ENCODE assay signal across 21 cellular contexts in genomic region chr15:100885116-100885515, GRCh38. TPM values are rescaled to one million over a fixed set of nuclear protein-coding genes. Genes with fewer than 3 reads are reported as not detected.
DNase-seq lines count a peak whose midpoint lies in the region; ATAC-seq and TF ChIP-seq lines count a peak whose summit lies in the region.
"Had no signal": no experiment of that assay in that cellular context is flagged by ENCODE, and none has a peak within 500 bp of the region (broad histone marks: within the 10 kb centered on the region; RNA-seq: fewer than 3 reads in every experiment).

No MANE protein-coding gene starts in this region.

- H3K4me1 Mint-ChIP-seq in Calu3 (ENCODE audit: low read depth, unreplicated experiment): peaks cover 50% of the 10 kb centered on the region
- H3K4me1 Mint-ChIP-seq in CD4-positive, alpha-beta T cell (ENCODE audit: low read depth): no peaks in the 10 kb centered on the region
- peaks cover 5 to 9% of the 10 kb centered on the region in 2 donors for H3K4me1 Mint-ChIP-seq in stimulated activated naive B cell treated with anti-CD40 and anti-IgM and Interleukin-4, amounts not matched to agents 10 μg/mL and 1 μg/mL and 100 μg/mL, for 72 hours

- H2AFZ ChIP-seq in PC-9: no peak overlapping the region
- H2AFZ ChIP-seq: GM23248 had no signal

- no TSS peak for BruUV-seq in Calu3 (replicated peaks; lab: Mats Ljungman, UMichigan)
- no TSS peak for BruUV-seq in PC-9 (replicated peaks; lab: Mats Ljungman, UMichigan)

- peak overlapping the region; percentile 79 for H3K4me3 Mint-ChIP-seq in Calu3 (ENCODE audit: low read depth, unreplicated experiment)
- H3K4me3 Mint-ChIP-seq in CD4-positive, alpha-beta T cell: no peak overlapping the region
- H3K4me3 Mint-ChIP-seq in stimulated activated naive B cell treated with anti-CD40 and anti-IgM and Interleukin-4, amounts not matched to agents 10 μg/mL and 1 μg/mL and 100 μg/mL, for 72 hours: no peak overlapping the region
- H3K4me3 Mint-ChIP-seq: B cell; CD4-positive, CD25-positive, alpha-beta regulatory T cell; CD8-positive, alpha-beta memory T cell; H9 had no signal

- intact Hi-C loops in Calu3 (cut with micrococcal nuclease; ENCODE audit: unreplicated experiment): loop anchor here (2.0 kb wide), 1 partner anchor 172 kb away; no protein-coding TSS in a partner anchor
- intact Hi-C loops in PC-9 (cut with micrococcal nuclease; ENCODE audit: unreplicated experiment): no loop called here
- intact Hi-C loops in prostate gland (cut with DNase I): no loop called here
- intact Hi-C loops in CD4-positive, alpha-beta T cell (cut with DNase I, micrococcal nuclease): no loop called here

- WGBS in prostate gland: 59% methylated on average over 8 of the region's 8 CpGs

- POLR2A ChIA-PET in PC-9 (lab: Charles Lee; ENCODE audit: unreplicated experiment): no interaction called here
- POLR2A ChIA-PET in CD4-positive, alpha-beta T cell (lab: Charles Lee): no interaction called here

- TF ChIP-seq POLR2A in prostate gland (IDR thresholded peaks at IDR 0.05): no peak

- H3K4me3 ChIP-seq in PC-9 (peak overlapping the region; percentile 94; the same call in 1 of the 2 replicates), prostate gland (no peak overlapping the region)
- H3K4me3 ChIP-seq: BLaER1, GM23248 had no signal

- H3K4me2 ChIP-seq in PC-9: peak overlapping the region; percentile 78
- H3K4me2 ChIP-seq: BLaER1 had no signal

- TF ChIP-seq CTCF in Calu3 (IDR thresholded peaks at IDR 0.05; ENCODE audit: unreplicated experiment) (no peak), PC-9 (conservative IDR thresholded peaks at IDR 0.05) (no peak), prostate gland (IDR thresholded peaks at IDR 0.05) (no peak)
- TF ChIP-seq CTCF in CD4-positive, alpha-beta T cell (IDR thresholded peaks at IDR 0.05): no peak

- H3K9me2 ChIP-seq in PC-9 (ENCODE audit: insufficient read depth): no peaks in the 10 kb centered on the region

- DNase-seq in Calu3: no peak
- no peak for DNase-seq in PC-9
- peak; percentile 57 for DNase-seq in dermis blood vessel endothelial cell
- no peak for DNase-seq in prostate gland (ENCODE audit: low spot score)
- no peak for DNase-seq in CD4-positive, alpha-beta T cell
- no peak for DNase-seq in NCI-H748 (lab: John Stamatoyannopoulos, UW; ENCODE audit: unreplicated experiment)
- no peak for DNase-seq in stimulated activated naive B cell treated with anti-CD40 and anti-IgM and Interleukin-4, amounts not matched to agents 10 μg/mL and 1 μg/mL and 100 μg/mL, for 72 hours
- no peak for DNase-seq in NK-92 (lab: John Stamatoyannopoulos, UW; ENCODE audit: unreplicated experiment)
- DNase-seq: CD4-positive, CD25-positive, alpha-beta regulatory T cell; CD8-positive, alpha-beta memory T cell; DMS53; DMS79 treated with DMSO at 0.1 percent for 48 hours; GF-D8; GM23248; H9 had no signal

- H3K27ac ChIP-seq in PC-9 (peak overlapping the region; percentile 74), prostate gland (peak overlapping the region; percentile 87 to 98)
- no peak overlapping the region for H3K27ac ChIP-seq in CD4-positive, alpha-beta T cell (ENCODE audit: low read depth, low read length)
- H3K27ac ChIP-seq: 22Rv1, BLaER1, C4-2B, GM23248 had no signal

- no peaks in the 10 kb centered on the region for H3K27me3 Mint-ChIP-seq in Calu3 (ENCODE audit: unreplicated experiment)
- H3K27me3 Mint-ChIP-seq in CD4-positive, alpha-beta T cell: peaks cover 86% of the 10 kb centered on the region
- H3K27me3 Mint-ChIP-seq in stimulated activated naive B cell treated with anti-CD40 and anti-IgM and Interleukin-4, amounts not matched to agents 10 μg/mL and 1 μg/mL and 100 μg/mL, for 72 hours: peaks cover 64 to 91% of the 10 kb centered on the region in 2 donors

- H3K36me3 Mint-ChIP-seq in Calu3 (ENCODE audit: insufficient read depth, unreplicated experiment): peaks cover 99% of the 10 kb centered on the region
- no peaks in the 10 kb centered on the region for H3K36me3 Mint-ChIP-seq in CD4-positive, alpha-beta T cell (ENCODE audit: low read depth)
- H3K36me3 Mint-ChIP-seq in stimulated activated naive B cell treated with anti-CD40 and anti-IgM and Interleukin-4, amounts not matched to agents 10 μg/mL and 1 μg/mL and 100 μg/mL, for 72 hours: no peaks in the 10 kb centered on the region
- H3K36me3 Mint-ChIP-seq: CD4-positive, CD25-positive, alpha-beta regulatory T cell; CD8-positive, alpha-beta memory T cell had no signal

- peaks cover 83% of the 10 kb centered on the region for H4K20me1 ChIP-seq in PC-9 (ENCODE audit: insufficient read depth)

- H3K4me1 ChIP-seq in PC-9 (replicated peaks; ENCODE audit: insufficient read depth) (peaks cover 30% of the 10 kb centered on the region), prostate gland (replicated peaks) (peaks cover 15% of the 10 kb centered on the region)

- peak overlapping the region; percentile 72 for H3K27ac Mint-ChIP-seq in Calu3 (ENCODE audit: unreplicated experiment)
- no peak overlapping the region for H3K27ac Mint-ChIP-seq in CD4-positive, alpha-beta T cell
- no peak overlapping the region for H3K27ac Mint-ChIP-seq in stimulated activated naive B cell treated with anti-CD40 and anti-IgM and Interleukin-4, amounts not matched to agents 10 μg/mL and 1 μg/mL and 100 μg/mL, for 72 hours
- H3K27ac Mint-ChIP-seq: B cell; CD4-positive, CD25-positive, alpha-beta regulatory T cell; CD8-positive, alpha-beta memory T cell; H9 had no signal

- H3K9me3 ChIP-seq in PC-9 (ENCODE audit: insufficient read depth, low read depth) (no peaks in the 10 kb centered on the region), prostate gland (no peaks in the 10 kb centered on the region)
- no peaks in the 10 kb centered on the region for H3K9me3 ChIP-seq in CD4-positive, alpha-beta T cell (ENCODE audit: control insufficient read depth, low read length)

- ATAC-seq in CD4-positive, alpha-beta T cell (ENCODE audit: poor library complexity): no peak
- no peak for ATAC-seq in stimulated activated naive B cell treated with anti-CD40 and anti-IgM and Interleukin-4, amounts not matched to agents 10 μg/mL and 1 μg/mL and 100 μg/mL, for 72 hours (replicated peaks)
- ATAC-seq: HCT116 had no signal

- no peaks in the 10 kb centered on the region for H3K9me3 Mint-ChIP-seq in Calu3 (ENCODE audit: low read depth, unreplicated experiment)
- H3K9me3 Mint-ChIP-seq in CD4-positive, alpha-beta T cell: no peaks in the 10 kb centered on the region
- H3K9me3 Mint-ChIP-seq in stimulated activated naive B cell treated with anti-CD40 and anti-IgM and Interleukin-4, amounts not matched to agents 10 μg/mL and 1 μg/mL and 100 μg/mL, for 72 hours: no peaks in the 10 kb centered on the region
- H3K9me3 Mint-ChIP-seq: CD4-positive, CD25-positive, alpha-beta regulatory T cell; CD8-positive, alpha-beta memory T cell; H9 had no signal

- no peaks in the 10 kb centered on the region for H3K27me3 ChIP-seq in PC-9 (ENCODE audit: insufficient read depth, low read depth)
- H3K27me3 ChIP-seq in prostate gland (replicated peaks; ENCODE audit: insufficient read depth): no peaks in the 10 kb centered on the region
- peaks cover 73% of the 10 kb centered on the region for H3K27me3 ChIP-seq in CD4-positive, alpha-beta T cell (ENCODE audit: control insufficient read depth, insufficient read depth, low read length)

- H3K36me3 ChIP-seq in PC-9 (ENCODE audit: low read depth): peaks cover 69% of the 10 kb centered on the region
- H3K36me3 ChIP-seq in prostate gland: no peaks in the 10 kb centered on the region
- H3K36me3 ChIP-seq: BLaER1 had no signal

- peaks cover 100% of the 10 kb centered on the region for H3K79me2 ChIP-seq in PC-9 (ENCODE audit: low read depth)

- CTCF ChIA-PET in Calu3 (lab: Charles Lee): interaction anchor here (0.6 kb wide), 1 partner anchor 271 kb away, joined by 5 read pairs; no protein-coding TSS in a partner anchor
- CTCF ChIA-PET in PC-9 (lab: Charles Lee): no interaction called here
- CTCF ChIA-PET in CD4-positive, alpha-beta T cell (lab: Charles Lee): no interaction called here

- H3F3A ChIP-seq in PC-9 (ENCODE audit: insufficient read depth, low read depth): peaks cover 50% of the 10 kb centered on the region

RNA-seq across cellular contexts. Expression of gene ALDH1A3, which starts 5.5 kb away (rescaled TPM):
- total RNA-seq in Calu3 (2022): 666 and 983 TPM in 2 replicates
- 462 and 469 TPM in 2 replicates for total RNA-seq in PC-9 (2021)
- total RNA-seq in dermis blood vessel endothelial cell: 26.4 and 51.2 TPM in 2 replicates
- total RNA-seq in prostate gland: 100 to 1,000 TPM; 240 to 347 TPM
- not detected for total RNA-seq in CD4-positive, alpha-beta T cell
- total RNA-seq: B cell; CD4-positive, CD25-positive, alpha-beta regulatory T cell; CD8-positive, alpha-beta memory T cell; G401 had no signal

RNA-seq across cellular contexts. Expression of gene LRRK1, which starts 34.0 kb away (rescaled TPM):
- 20.1 and 21.3 TPM in 2 replicates for total RNA-seq in Calu3 (2022)
- total RNA-seq in PC-9 (2021): 15.7 and 22.4 TPM in 2 replicates
- 12.1 and 14.2 TPM in 2 replicates for total RNA-seq in dermis blood vessel endothelial cell
- 10 to 100 TPM; 18.6 to 20.3 TPM for total RNA-seq in prostate gland
- under 1 TPM; 0.60 to 0.73 TPM for total RNA-seq in CD4-positive, alpha-beta T cell
- total RNA-seq: G401 had no signal

Comparison
In these comparisons a context has a peak if more than half of its experiments do, and no peak if none do; other contexts are left out.
1. RNA of gene ALDH1A3, which starts 5.5 kb away (total RNA-seq): 666 to 983 TPM in Calu3, 462 to 469 TPM in PC-9, 240 to 347 TPM in prostate gland and 26.4 to 51.2 TPM in dermis blood vessel endothelial cell; not detected in CD4-positive, alpha-beta T cell; every median in the first group is over 10 times any median in the second.